13 cellular contexts compared by ENCODE assay signal in the genomic region with DNA sequence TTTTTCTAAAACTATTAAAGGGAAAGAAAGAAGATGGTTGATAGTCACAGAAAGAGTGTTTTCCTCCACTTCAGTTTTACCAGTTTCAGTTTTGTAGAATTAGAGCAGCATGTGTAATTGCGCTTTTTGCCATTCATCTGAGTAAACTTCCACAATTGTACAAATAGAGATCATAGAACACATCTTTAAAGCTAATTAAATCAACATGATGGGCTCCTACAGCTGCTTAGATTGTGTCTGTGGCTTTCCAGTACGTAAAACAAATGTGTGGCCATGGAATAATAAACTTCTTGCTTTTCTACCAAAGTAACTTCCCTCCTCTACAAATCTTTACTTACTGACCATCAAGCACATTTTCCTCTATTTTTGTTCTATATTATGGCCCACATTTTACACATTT.
"Had no signal": no experiment of that assay in that cellular context is flagged by ENCODE, and none has a peak within 500 bp of the region (broad histone marks: within the 10 kb centered on the region; RNA-seq: fewer than 3 reads in every experiment).

No MANE protein-coding gene starts in this region.

- ATAC-seq: activated CD8-positive, alpha-beta memory T cell treated with anti-CD3 and anti-CD28 coated beads, Interleukin-2, amount 10 ng/mL, durations not matched to agents 7 days and 5 days; activated T-cell treated with anti-CD3 and anti-CD28 coated beads, Interleukin-2, amount 50 U/mL, for 4 hours; naive thymus-derived CD8-positive, alpha-beta T cell; stimulated activated naive B cell treated with anti-CD40 and anti-IgM and Interleukin-4, amounts not matched to agents 10 μg/mL and 1 μg/mL and 100 μg/mL, for 72 hours had no signal

- H3K4me1 ChIP-seq: sigmoid colon, transverse colon had no signal

- H3K27ac ChIP-seq: transverse colon had no signal

- FAIRE-seq: colon had no signal

- H3K27me3 ChIP-seq: sigmoid colon, transverse colon had no signal

- DNase-seq: activated CD4-positive, alpha-beta T cell treated with anti-CD3 and anti-CD28 coated beads, Interleukin-2, amount 50 U/mL, for 48 hours; activated CD4-positive, CD25-positive, alpha-beta regulatory T cell treated with anti-CD3 and anti-CD28 coated beads, Interleukin-2, amount 50 U/mL, for 72 hours; activated CD8-positive, alpha-beta memory T cell treated with anti-CD3 and anti-CD28 coated beads, Interleukin-2, amount 10 ng/mL, durations not matched to agents 7 days and 5 days; activated gamma-delta T cell; activated T-cell treated with anti-CD3 and anti-CD28 coated beads, Interleukin-2, amount 50 U/mL, for 4 hours; glutamatergic neuron; naive thymus-derived CD8-positive, alpha-beta T cell; sigmoid colon; stimulated activated CD4-positive, alpha-beta T cell treated with anti-CD3 and anti-CD28 coated beads, Interleukin-2, amount 100 ng/mL, for 24 hours; stimulated activated naive B cell treated with anti-CD40 and anti-IgM and Interleukin-4, amounts not matched to agents 10 μg/mL and 1 μg/mL and 100 μg/mL, for 72 hours; T-helper 9 cell; transverse colon had no signal

- H3K36me3 ChIP-seq: sigmoid colon, transverse colon had no signal

- H3K9me3 ChIP-seq: sigmoid colon, transverse colon had no signal

- H3K4me3 ChIP-seq: sigmoid colon, transverse colon had no signal
